ENCODE assay signal across 14 cellular contexts in genomic region chr4:23904639-23905061, GRCh38. TPM values are rescaled to one million over a fixed set of nuclear protein-coding genes. Genes with fewer than 3 reads are reported as not detected.
DNase-seq lines count a peak whose midpoint lies in the region; ATAC-seq and TF ChIP-seq lines count a peak whose summit lies in the region.
"Had no signal": no experiment of that assay in that cellular context is flagged by ENCODE, and none has a peak within 500 bp of the region (broad histone marks: within the 10 kb centered on the region; RNA-seq: fewer than 3 reads in every experiment).

No MANE protein-coding gene starts in this region.

- peak overlapping the region in 1 of 59 donors; percentile 10 for H3K4me3 ChIP-seq in dorsolateral prefrontal cortex
- H3K4me3 ChIP-seq in lower lobe of right lung, result no peak overlapping the region
- H3K4me3 ChIP-seq in thyroid gland (replicated peaks in 1 of 3), result no peak overlapping the region
- H3K4me3 ChIP-seq: body of pancreas, smooth muscle cell, upper lobe of right lung had no signal

- CTCF ChIA-PET in RWPE1 (lab: Yijun Ruan, JAX), result no interaction called here

- H3K9me3 ChIP-seq in lower lobe of right lung (no peaks in the 10 kb centered on the region), thyroid gland (no peaks in the 10 kb centered on the region)
- H3K9me3 ChIP-seq: body of pancreas, upper lobe of right lung had no signal

- H3K27ac ChIP-seq in dorsolateral prefrontal cortex (peak overlapping the region in 29 of 59 donors; percentile 5 to 76 (median 47)), lower lobe of right lung (no peak overlapping the region), thyroid gland (peak overlapping the region; percentile 14 to 86 (median 59)), RWPE1 (no peak overlapping the region)
- H3K27ac ChIP-seq: body of pancreas, upper lobe of right lung had no signal

- peak in 1 of 2 donors; percentile 28 for TF ChIP-seq POLR2A in thyroid gland (IDR thresholded peaks at IDR 0.05)

- POLR2A ChIA-PET in RWPE1 (lab: Yijun Ruan, JAX; ENCODE audit: low non-redundant PET), result no interaction called here

- intact Hi-C loops in dorsolateral prefrontal cortex (cut with DNase I), result no loop called here
- intact Hi-C loops in lower lobe of right lung (cut with DNase I), result no loop called here
- intact Hi-C loops in thyroid gland (cut with DNase I), result no loop called here

- TF ChIP-seq CTCF in dorsolateral prefrontal cortex (IDR thresholded peaks at IDR 0.05 in 54 of 56, conservative IDR thresholded peaks at IDR 0.05 in 2 of 56; ENCODE audit: low read depth in 1 of 56, partially characterized antibody in 56 of 56) (no peak), lower lobe of right lung (IDR thresholded peaks at IDR 0.05) (no peak), thyroid gland (IDR thresholded peaks at IDR 0.05) (no peak), RWPE1 (conservative IDR thresholded peaks at IDR 0.05; ENCODE audit: low read depth) (no peak)

- no peaks in the 10 kb centered on the region for H3K27me3 ChIP-seq in dorsolateral prefrontal cortex
- H3K27me3 ChIP-seq in lower lobe of right lung (ENCODE audit: low read depth), result no peaks in the 10 kb centered on the region
- H3K27me3 ChIP-seq in thyroid gland, result no peaks in the 10 kb centered on the region
- H3K27me3 ChIP-seq: body of pancreas, upper lobe of right lung had no signal

- DNase-seq in NCI-H510A treated with DMSO at 0.1 percent for 48 hours (lab: John Stamatoyannopoulos, UW) (peak; percentile 6), NCI-H510A (lab: John Stamatoyannopoulos, UW) (no peak), dorsolateral prefrontal cortex (peak in 8 of 10 donors; percentile 27 to 76 (median 48)), lower lobe of right lung (peak; percentile 48), thyroid gland (peak; percentile 79 to 86), RWPE1 (ENCODE audit: low spot score) (no peak), NCI-H1048 (lab: John Stamatoyannopoulos, UW) (no peak), NCI-H2227 treated with DMSO at 0.1 percent for 48 hours (lab: John Stamatoyannopoulos, UW) (no peak)
- DNase-seq: activated CD4-positive, alpha-beta T cell treated with anti-CD3 and anti-CD28 coated beads for 4 hours; naive thymus-derived CD8-positive, alpha-beta T cell; upper lobe of right lung had no signal

- peak; percentile 74 to 80 for ATAC-seq in lower lobe of right lung
- ATAC-seq: naive thymus-derived CD8-positive, alpha-beta T cell; upper lobe of right lung had no signal

- H3K36me3 ChIP-seq in lower lobe of right lung (no peaks in the 10 kb centered on the region), thyroid gland (no peaks in the 10 kb centered on the region)
- H3K36me3 ChIP-seq: upper lobe of right lung had no signal

- H3K4me1 ChIP-seq in lower lobe of right lung, result no peaks in the 10 kb centered on the region
- peaks cover 13% of the 10 kb centered on the region in 2 donors for H3K4me1 ChIP-seq in thyroid gland
- H3K4me1 ChIP-seq: body of pancreas, upper lobe of right lung had no signal

- WGBS in thyroid gland, 2 donors, result 40 to 44% methylated on average over 5 of the region's 5 CpGs

RNA-seq across cellular contexts. Expression of gene PPARGC1A, which starts 14.8 kb away (rescaled TPM):
- total RNA-seq in dorsolateral prefrontal cortex (10 to 100 TPM; 22.2 to 70.7 (median 45.6) TPM), lower lobe of right lung (10.5 TPM), thyroid gland (100 to 1,000 TPM in 2 of 4 donors, 10 to 100 TPM in 2; 58.5 to 128 (median 96.2) TPM)
- total RNA-seq: activated T-helper 1 cell treated with anti-CD3 and anti-CD28 coated beads, Interleukin-12 subunit alpha, Interleukin-12 subunit beta, Interleukin-2, Interleukin-4 antibody, amounts not matched to agents 30 ng/mL and 10 ng/mL and 1 ng/mL, durations not matched to agents 14 hours and 24 hours and 36 hours; naive thymus-derived CD8-positive, alpha-beta T cell had no signal

Comparison
In these comparisons a context has a peak if more than half of its experiments do, and no peak if none do; other contexts are left out.
1. DNase-seq: peak in NCI-H510A treated with DMSO at 0.1 percent for 48 hours (single experiment), dorsolateral prefrontal cortex (8 of 10), lower lobe of right lung (single experiment) and thyroid gland (2 of 2); none in NCI-H510A (single experiment), RWPE1 (single experiment), NCI-H1048 (single experiment) and NCI-H2227 treated with DMSO at 0.1 percent for 48 hours (single experiment).
2. H3K27ac ChIP-seq: peak in thyroid gland (3 of 3); none in lower lobe of right lung (single experiment) and RWPE1 (single experiment).